Comparison of ENCODE assay signal across 16 cellular contexts in genomic region chr1:3384407-3384806, GRCh38.
"Had no signal": no experiment of that assay in that cellular context is flagged by ENCODE, and none has a peak within 500 bp of the region (broad histone marks: within the 10 kb centered on the region; RNA-seq: fewer than 3 reads in every experiment).

No MANE protein-coding gene starts in this region.

- H3K9me3 Mint-ChIP-seq: activated naive CD8-positive, alpha-beta T cell treated with anti-CD3 and anti-CD28 coated beads, Interleukin-2, amount 10 ng/mL, durations not matched to agents 7 days and 5 days; memory B cell had no signal

- ATAC-seq: body of pancreas, gastrocnemius medialis, left ventricle myocardium superior, upper lobe of right lung had no signal

- H3K27ac Mint-ChIP-seq: activated naive CD8-positive, alpha-beta T cell treated with anti-CD3 and anti-CD28 coated beads, Interleukin-2, amount 10 ng/mL, durations not matched to agents 7 days and 5 days; memory B cell had no signal

- H2AFZ ChIP-seq: parathyroid adenoma had no signal

- H3K36me3 ChIP-seq: gastrocnemius medialis, upper lobe of right lung, WERI-Rb-1 had no signal

- H3K27ac ChIP-seq: body of pancreas, dorsolateral prefrontal cortex, gastrocnemius medialis, parathyroid adenoma, upper lobe of right lung, WERI-Rb-1 had no signal

- H3K4me3 ChIP-seq: body of pancreas, dorsolateral prefrontal cortex, gastrocnemius medialis, upper lobe of right lung had no signal

- H3K79me2 ChIP-seq: parathyroid adenoma had no signal

- H3K9me3 ChIP-seq: body of pancreas, gastrocnemius medialis, upper lobe of right lung had no signal

- DNase-seq: activated CD4-positive, alpha-beta T cell treated with anti-CD3 and anti-CD28 coated beads for 1 hour; activated CD8-positive, alpha-beta memory T cell treated with anti-CD3 and anti-CD28 coated beads for 24 hours; activated naive CD4-positive, alpha-beta T cell; activated naive CD8-positive, alpha-beta T cell treated with anti-CD3 and anti-CD28 coated beads, Interleukin-2, amount 10 ng/mL, durations not matched to agents 7 days and 5 days; body of pancreas; dorsolateral prefrontal cortex; gastrocnemius medialis; head of caudate nucleus; left ventricle myocardium superior; stimulated activated CD4-positive, alpha-beta T cell treated with anti-CD3 and anti-CD28 coated beads, Interleukin-12 subunit alpha, Interleukin-12 subunit beta, amount 100 ng/mL, for 4 hours; stimulated activated CD4-positive, alpha-beta T cell treated with anti-CD3 and anti-CD28 coated beads, Interleukin-2, amount 100 ng/mL, for 24 hours; SW 1271; upper lobe of right lung; WERI-Rb-1 had no signal

- H3K36me3 Mint-ChIP-seq: activated naive CD8-positive, alpha-beta T cell treated with anti-CD3 and anti-CD28 coated beads, Interleukin-2, amount 10 ng/mL, durations not matched to agents 7 days and 5 days; memory B cell had no signal

- H3K4me3 Mint-ChIP-seq: activated naive CD8-positive, alpha-beta T cell treated with anti-CD3 and anti-CD28 coated beads, Interleukin-2, amount 10 ng/mL, durations not matched to agents 7 days and 5 days; memory B cell had no signal

- H3K4me1 Mint-ChIP-seq: activated naive CD8-positive, alpha-beta T cell treated with anti-CD3 and anti-CD28 coated beads, Interleukin-2, amount 10 ng/mL, durations not matched to agents 7 days and 5 days; memory B cell had no signal

- H3K27me3 ChIP-seq: body of pancreas had no signal

- H3K4me1 ChIP-seq: body of pancreas, gastrocnemius medialis, parathyroid adenoma, upper lobe of right lung had no signal

- H3K9ac ChIP-seq: parathyroid adenoma had no signal
